ENCODE assay signal across 9 cellular contexts in the genomic region with DNA sequence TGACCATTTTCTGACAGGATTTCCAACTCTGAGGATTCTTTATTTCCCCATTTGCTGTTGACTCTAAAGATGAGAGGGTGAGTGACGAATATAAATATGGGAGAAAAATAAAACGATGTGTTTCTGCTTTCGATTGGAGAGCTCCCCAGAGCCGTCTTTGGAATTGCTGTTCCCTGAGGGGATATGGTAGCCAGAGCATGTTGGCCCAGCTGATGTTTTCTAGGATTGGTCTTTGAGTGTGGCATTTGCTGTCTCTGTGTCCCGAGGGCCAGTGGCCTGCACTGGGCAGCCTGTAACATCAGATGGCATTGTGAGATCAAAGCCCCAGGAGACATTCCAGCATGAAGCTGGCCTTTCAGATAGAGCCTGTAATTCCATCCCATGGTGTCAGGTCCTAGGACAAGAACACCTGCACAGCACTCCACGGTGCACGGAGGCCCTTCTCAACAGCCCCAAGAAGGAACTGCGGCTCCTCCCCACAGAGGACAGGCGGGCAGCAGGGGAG. TPM values are rescaled to one million over a fixed set of nuclear protein-coding genes. Genes with fewer than 3 reads are reported as not detected.
DNase-seq lines count a peak whose midpoint lies in the region; ATAC-seq, FAIRE-seq and TF ChIP-seq lines count a peak whose summit lies in the region.
"Had no signal": no experiment of that assay in that cellular context is flagged by ENCODE, and none has a peak within 500 bp of the region (broad histone marks: within the 10 kb centered on the region; RNA-seq: fewer than 3 reads in every experiment).

No MANE protein-coding gene starts in this region.

- H3K9me3 ChIP-seq in adrenal gland (replicated peaks in 1 of 3) (no peaks in the 10 kb centered on the region), kidney (ENCODE audit: control insufficient read depth in 1 of 2, low read length in 2 of 2) (no peaks in the 10 kb centered on the region), gastrocnemius medialis (no peaks in the 10 kb centered on the region)

- peak overlapping the region in 1 of 2 donors; percentile 41 for H3K9ac ChIP-seq in kidney (ENCODE audit: low read length in 2 of 2)

- intact Hi-C loops in adrenal gland (cut with DNase I) (loop anchor here in 1 of 2 donors (10.0 kb wide), 1 partner anchor 74 kb away; no protein-coding TSS in a partner anchor), kidney (cut with DNase I) (no loop called here), gastrocnemius medialis (cut with DNase I; ENCODE audit: low total_unique reads) (loop anchor here (2.0 kb wide), 1 partner anchor 28 kb away; no protein-coding TSS in a partner anchor)

- DNase-seq in ELF-1 (ENCODE audit: low read depth, low spot score) (peak; percentile 76), adrenal gland (no peak), kidney (no peak), gastrocnemius medialis (peak; percentile 55 to 58)
- DNase-seq: small intestine had no signal

- TF ChIP-seq POLR2A in adrenal gland (IDR thresholded peaks at IDR 0.05): no peak
- no peak for TF ChIP-seq POLR2A in gastrocnemius medialis (IDR thresholded peaks at IDR 0.05)

- in situ Hi-C loops in gastrocnemius medialis (cut with MboI; ENCODE audit: low sequenced_read_pairs in 4 of 4): loop anchor here (5.0 to 25.0 kb wide), 4 partner anchors 77 to 397 kb away; partner anchors contain the start of genes OSER1 (in 3 of the 4) and TTPAL (in 1 of the 4)

- H3K36me3 ChIP-seq in adrenal gland (replicated peaks in 1 of 2) (peaks cover 0 to 12% of the 10 kb centered on the region in 2 donors), kidney (ENCODE audit: control insufficient read depth in 1 of 2, insufficient read depth in 2 of 2, low read length in 2 of 2) (peaks cover 0 to 3% of the 10 kb centered on the region in 2 donors), gastrocnemius medialis (peaks cover 0 to 16% of the 10 kb centered on the region in 2 donors)

- peaks cover 3 to 35% of the 10 kb centered on the region in 2 donors for H3K4me1 ChIP-seq in adrenal gland (replicated peaks in 1 of 2)
- peaks cover 11 to 14% of the 10 kb centered on the region in 2 donors for H3K4me1 ChIP-seq in kidney (ENCODE audit: control insufficient read depth in 1 of 2, insufficient read depth in 1 of 2, low read depth in 1 of 2, low read length in 2 of 2)
- peaks cover 34 to 38% of the 10 kb centered on the region in 2 donors for H3K4me1 ChIP-seq in gastrocnemius medialis

- ATAC-seq in gastrocnemius medialis (peak in 1 of 2 donors; percentile 64), HG03280 (IDR thresholded peaks at IDR 0.05; ENCODE audit: unreplicated experiment) (no peak), GM21423 (IDR thresholded peaks at IDR 0.05; ENCODE audit: unreplicated experiment) (no peak), GM18870 (IDR thresholded peaks at IDR 0.05; ENCODE audit: unreplicated experiment) (no peak), HG03135 (IDR thresholded peaks at IDR 0.05; ENCODE audit: unreplicated experiment) (no peak)

- 58 to 78% (median 66%) methylated on average over 5 to 9 of the region's 9 CpGs for WGBS in adrenal gland, 4 donors

- H3K27ac ChIP-seq in adrenal gland: peak overlapping the region in 4 of 5 donors; percentile 49 to 90 (median 78)
- H3K27ac ChIP-seq in kidney (ENCODE audit: low read depth in 2 of 2, low read length in 2 of 2): peak overlapping the region; percentile 71 to 87
- H3K27ac ChIP-seq in gastrocnemius medialis: peak overlapping the region; percentile 88 to 93 (median 92)

- H3K4me3 ChIP-seq in adrenal gland (no peak overlapping the region), kidney (ENCODE audit: low read length in 2 of 2) (no peak overlapping the region), gastrocnemius medialis (peak overlapping the region; percentile 35 to 44 (median 41))

- FAIRE-seq in kidney (lab: Jason Lieb, UNC): no peak
- FAIRE-seq: small intestine had no signal

- TF ChIP-seq CTCF in adrenal gland (IDR thresholded peaks at IDR 0.05): no peak
- no peak for TF ChIP-seq CTCF in kidney (IDR thresholded peaks at IDR 0.05; ENCODE audit: borderline replicate concordance, extremely low read depth, insufficient read depth)
- no peak for TF ChIP-seq CTCF in gastrocnemius medialis (IDR thresholded peaks at IDR 0.05 in 4 of 5, conservative IDR thresholded peaks at IDR 0.05 in 1 of 5)

- H3K27me3 ChIP-seq in adrenal gland (no peaks in the 10 kb centered on the region), gastrocnemius medialis (no peaks in the 10 kb centered on the region)

RNA-seq across cellular contexts. Expression of gene PKIG, which starts 26.7 kb away (rescaled TPM):
- total RNA-seq in adrenal gland (100 to 1,000 TPM in 6 of 8 donors, 10 to 100 TPM in 2; 56.1 to 225 (median 149) TPM), kidney (71.1 TPM), gastrocnemius medialis (100 to 1,000 TPM in 2 of 4 donors, 10 to 100 TPM in 2; 72.9 to 153 (median 100) TPM)
- polyA plus RNA-seq in adrenal gland (100 to 1,000 TPM in 1 of 3 donors, 10 to 100 TPM in 2; 43.9 to 114 (median 98.0) TPM), kidney (ENCODE audit: insufficient read depth, low read depth, low replicate concordance) (150 TPM)

RNA-seq across cellular contexts. Expression of gene ADA, which starts 42.4 kb away (rescaled TPM):
- total RNA-seq in adrenal gland (10 to 100 TPM in 5 of 8 donors, 1 to 10 TPM in 3; 6.6 to 16.4 (median 11.9) TPM), kidney (6.5 TPM), gastrocnemius medialis (1 to 10 TPM; 2.2 to 5.1 (median 3.0) TPM)
- polyA plus RNA-seq in adrenal gland (10 to 100 TPM in 1 of 3 donors, 1 to 10 TPM in 2; 3.4 to 10.4 (median 9.6) TPM), kidney (ENCODE audit: insufficient read depth, low read depth, low replicate concordance) (3.1 TPM)

Comparison
In these comparisons a context has a peak if more than half of its experiments do, and no peak if none do; other contexts are left out.
1. DNase-seq: peak in ELF-1 (single experiment) and gastrocnemius medialis (2 of 2); none in adrenal gland (0 of 7) and kidney (single experiment).
2. H3K4me3 ChIP-seq: peak in gastrocnemius medialis (4 of 4); none in adrenal gland (0 of 4) and kidney (0 of 2).
3. Peak in every context shown above with its lines, with median percentiles within 50 percentile points of each other: H3K27ac ChIP-seq.